8 cellular contexts compared by ENCODE assay signal in genomic region chr6:108294787-108295625, GRCh38. TPM values are rescaled to one million over a fixed set of nuclear protein-coding genes. Genes with fewer than 3 reads are reported as not detected.
DNase-seq lines count a peak whose midpoint lies in the region; ATAC-seq, FAIRE-seq and TF ChIP-seq lines count a peak whose summit lies in the region.

Gene AFG1L, plus strand, starts transcription at chr6:108295054. Its CDS starts 26 bp downstream, at chr6:108295080.

- H3K4me1 ChIP-seq in prostate gland (replicated peaks) (peaks cover 5% of the 10 kb centered on the region), urinary bladder (ENCODE audit: insufficient read depth) (no peaks in the 10 kb centered on the region)

- H3K9me3 ChIP-seq in prostate gland = no peaks in the 10 kb centered on the region

- DNase-seq in GM12892 (ENCODE audit: insufficient read length) = peak; percentile 80
- peak; percentile 68 for DNase-seq in NCI-H128 (lab: John Stamatoyannopoulos, UW; ENCODE audit: unreplicated experiment)
- DNase-seq in T-helper 1 cell = peak; percentile 70 to 84 (median 79)
- peak; percentile 62 to 94 (median 88) for DNase-seq in amygdala (lab: John Stamatoyannopoulos, UW)
- DNase-seq in left ventricle myocardium superior = peak; percentile 95
- DNase-seq in prostate gland (ENCODE audit: low spot score) = peak; percentile 92

- 1% methylated on average over 39 of the region's 40 CpGs for WGBS in prostate gland
- 2% methylated on average over 40 of the region's 40 CpGs for WGBS in urinary bladder

- peak; percentile 90 for ATAC-seq in HG02759 (IDR thresholded peaks at IDR 0.05; ENCODE audit: unreplicated experiment)
- peak; percentile 100 for ATAC-seq in left ventricle myocardium superior

- TF ChIP-seq POLR2A in GM12892 (IDR thresholded peaks at IDR 0.05; ENCODE audit: low read depth, low read length) = peak; percentile 79
- TF ChIP-seq POLR2A in prostate gland (IDR thresholded peaks at IDR 0.05) = peak; percentile 57

- H3K27ac ChIP-seq in prostate gland (peak within 1 kb of the TSS; percentile 91 to 92), urinary bladder (ENCODE audit: low read depth) (peak within 1 kb of the TSS; percentile 91)

- H3K36me3 ChIP-seq in prostate gland = no peaks in the 10 kb centered on the region
- no peaks in the 10 kb centered on the region for H3K36me3 ChIP-seq in urinary bladder (ENCODE audit: insufficient read depth)

- H3K4me3 ChIP-seq in prostate gland = peak within 1 kb of the TSS; percentile 71 to 77
- peak within 1 kb of the TSS; percentile 84 for H3K4me3 ChIP-seq in urinary bladder (ENCODE audit: low read depth, low read length)

- no peaks in the 10 kb centered on the region for H3K27me3 ChIP-seq in prostate gland (replicated peaks; ENCODE audit: insufficient read depth)

- intact Hi-C loops in left ventricle myocardium superior (cut with micrococcal nuclease) = no loop called here
- intact Hi-C loops in prostate gland (cut with DNase I) = no loop called here

- TF ChIP-seq CTCF in prostate gland (IDR thresholded peaks at IDR 0.05) = no peak

- peak; percentile 94 for FAIRE-seq in GM12892 (lab: Jason Lieb, UNC)

RNA-seq across cellular contexts. Expression of gene AFG1L, which starts in this region (rescaled TPM):
- 2.6 TPM for polyA plus RNA-seq in GM12892 (2012; ENCODE audit: missing spikeins)
- total RNA-seq in left ventricle myocardium superior (12.4 TPM), prostate gland (1 to 10 TPM; 3.5 TPM), urinary bladder (9.1 TPM)
- 1.8 TPM for polyA plus RNA-seq in urinary bladder

Comparison
In these comparisons a context has a peak if more than half of its experiments do, and no peak if none do; other contexts are left out.
1. Peak in every context shown above with its lines: DNase-seq, ATAC-seq, H3K4me3 ChIP-seq and H3K27ac ChIP-seq.